Comparison of ENCODE assay signal across 1 cellular context in genomic region chrY:2934861-2935605, GRCh38.
TF ChIP-seq lines count a peak whose summit lies in the region.

Gene ZFY (plus strand): TSS chrY:2935381. CDS start chrY:2953937, 18,556 bp downstream.

TF ChIP-seq in GM23338, 12 proteins besides CTCF, POLR2A, EP300 and RAD21 (continued from another document):
- no peak for TF ChIP-seq ETS1 (IDR thresholded peaks at IDR 0.05)
- TF ChIP-seq NANOG (IDR thresholded peaks at IDR 0.05; ENCODE audit: borderline replicate concordance), result no peak
- no peak for TF ChIP-seq POLR2AphosphoS5 (IDR thresholded peaks at IDR 0.05; ENCODE audit: low read depth)
